In the genomic region with DNA sequence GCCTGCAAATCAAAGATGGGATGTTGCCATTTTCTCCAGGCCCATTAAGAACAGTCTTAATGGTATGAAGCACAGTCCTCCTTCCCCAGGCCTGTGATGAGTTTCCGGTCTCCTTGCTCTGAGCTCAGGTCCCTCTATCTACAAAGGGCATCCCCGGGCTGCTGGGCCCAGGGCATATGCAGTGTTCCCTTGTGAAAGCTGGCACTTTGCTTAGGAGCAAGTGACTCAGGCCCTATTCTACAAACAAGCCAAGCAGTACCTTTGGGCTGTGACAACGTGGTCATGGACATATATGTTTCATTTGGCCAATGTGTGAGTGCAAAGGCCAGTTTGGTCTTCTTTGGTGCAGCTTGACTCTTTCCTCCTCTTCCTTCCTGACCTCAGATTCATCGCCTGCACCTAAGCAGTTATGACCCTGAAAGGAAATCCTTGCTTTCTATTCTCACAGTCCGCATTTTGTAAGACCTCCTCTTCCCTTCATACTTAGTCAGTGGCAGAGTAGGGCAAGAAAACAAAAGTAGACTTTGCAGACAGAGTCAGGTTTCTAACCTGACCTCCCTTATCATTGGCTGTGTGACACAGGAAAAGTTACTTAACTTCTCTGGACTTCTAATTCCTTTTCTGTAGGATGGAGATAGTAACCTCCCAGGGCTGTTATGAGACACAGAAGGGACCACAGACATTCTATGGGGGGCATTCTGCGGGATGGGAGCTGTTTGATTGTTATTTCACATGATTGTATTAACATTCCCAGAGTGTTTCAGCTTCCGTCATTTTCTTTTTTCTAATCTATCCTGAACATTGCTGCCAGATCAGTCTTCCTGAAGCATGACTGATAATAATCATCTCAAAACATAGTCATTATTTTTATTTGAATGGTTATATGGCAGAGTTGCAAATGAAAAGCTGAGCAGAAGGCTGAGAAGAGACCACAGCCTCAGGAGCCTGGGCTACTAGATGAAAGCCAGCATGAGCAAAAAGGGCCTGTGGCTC, we compare ENCODE assay signal across 21 cellular contexts.
A peak's percentile ranks its signal among the peaks of the same experiment; 100 is the strongest.
DNase-seq lines count a peak whose midpoint lies in the region; ATAC-seq and TF ChIP-seq lines count a peak whose summit lies in the region.
"Had no signal": no experiment of that assay in that cellular context is flagged by ENCODE, and none has a peak within 500 bp of the region (broad histone marks: within the 10 kb centered on the region; RNA-seq: fewer than 3 reads in every experiment).

No MANE protein-coding gene starts in this region.

- H3K9me3 ChIP-seq in BLaER1 treated with 17β-estradiol and CSF1 and Interleukin-3, amounts not matched to agents 10 nM and 100 nM (replicated peaks in 1 of 11) = no peaks in the 10 kb centered on the region; a peak in 1 of 22 replicates
- H3K9me3 ChIP-seq in Loucy (ENCODE audit: insufficient read depth, low read depth, low read length) (no peaks in the 10 kb centered on the region), breast epithelium (no peaks in the 10 kb centered on the region)
- H3K9me3 ChIP-seq: SJSA1 had no signal

- peaks cover 22% of the 10 kb centered on the region for H3F3A ChIP-seq in Loucy (ENCODE audit: low read depth)

- H3K36me3 ChIP-seq in BLaER1 treated with 17β-estradiol and CSF1 and Interleukin-3, amounts not matched to agents 10 nM and 100 nM = peaks cover 0 to 70% (median 31%) of the 10 kb centered on the region in 11 experiments; a peak in 14 of 22 replicates
- H3K36me3 ChIP-seq in Loucy (ENCODE audit: insufficient read depth, low read length) = peaks cover 69% of the 10 kb centered on the region
- H3K36me3 ChIP-seq in breast epithelium = no peaks in the 10 kb centered on the region
- H3K36me3 ChIP-seq: SJSA1 had no signal

- TF ChIP-seq CTCF in Loucy (conservative IDR thresholded peaks at IDR 0.05; ENCODE audit: low read length) (no peak), choroid plexus epithelial cell (conservative IDR thresholded peaks at IDR 0.05; ENCODE audit: low read depth, low read length) (no peak), breast epithelium (IDR thresholded peaks at IDR 0.05) (no peak)

- no peak overlapping the region for H2AFZ ChIP-seq in Loucy (ENCODE audit: low read length)

- H3K4me2 ChIP-seq in BLaER1 treated with 17β-estradiol and CSF1 and Interleukin-3, amounts not matched to agents 10 nM and 100 nM = peak overlapping the region; percentile 7 to 95 (median 85); a peak in 21 of 22 replicates
- H3K4me2 ChIP-seq in Loucy (ENCODE audit: low read depth, low read length, poor library complexity, severe bottlenecking) = peak overlapping the region; percentile 39

- H3K4me1 ChIP-seq in BLaER1 treated with 17β-estradiol and CSF1 and Interleukin-3, amounts not matched to agents 10 nM and 100 nM = peaks cover 46 to 68% (median 62%) of the 10 kb centered on the region in 10 experiments
- peaks cover 51% of the 10 kb centered on the region for H3K4me1 ChIP-seq in Loucy (ENCODE audit: insufficient read depth, low read length, poor library complexity, severe bottlenecking)
- H3K4me1 ChIP-seq in breast epithelium = no peaks in the 10 kb centered on the region
- H3K4me1 ChIP-seq: SJSA1 had no signal

- H3K9me2 ChIP-seq in Loucy (replicated peaks; ENCODE audit: low read depth, low read length) = no peaks in the 10 kb centered on the region

- no peak overlapping the region for H3K4me3 ChIP-seq in BLaER1 treated with 17β-estradiol and CSF1 and Interleukin-3, amounts not matched to agents 10 nM and 100 nM
- H3K4me3 ChIP-seq in Loucy (ENCODE audit: low read length, poor library complexity, severe bottlenecking) = no peak overlapping the region
- no peak overlapping the region for H3K4me3 ChIP-seq in choroid plexus epithelial cell (ENCODE audit: low read depth, low read length)
- H3K4me3 ChIP-seq in breast epithelium = no peak overlapping the region
- H3K4me3 ChIP-seq: SJSA1 had no signal

- H4K20me1 ChIP-seq in BLaER1 treated with 17β-estradiol and CSF1 and Interleukin-3, amounts not matched to agents 10 nM and 100 nM = no peaks in the 10 kb centered on the region
- H4K20me1 ChIP-seq in Loucy (ENCODE audit: insufficient read depth, low read length, poor library complexity, severe bottlenecking) = peaks cover 2% of the 10 kb centered on the region

- H3K79me2 ChIP-seq in Loucy (ENCODE audit: insufficient read depth, low read length) = peaks cover 16% of the 10 kb centered on the region; the same call in 1 of the 2 replicates

- no peak for TF ChIP-seq POLR2A in breast epithelium (IDR thresholded peaks at IDR 0.05)

- ATAC-seq in GM18867 (IDR thresholded peaks at IDR 0.05; ENCODE audit: unreplicated experiment) = no peak
- ATAC-seq: HepG2, Right ventricle myocardium inferior had no signal

- intact Hi-C loops in breast epithelium (cut with DNase I; ENCODE audit: low total_unique reads) = no loop called here

- peak overlapping the region in 1 of 11 experiments; percentile 11; a peak in 1 of 22 replicates for H3K9ac ChIP-seq in BLaER1 treated with 17β-estradiol and CSF1 and Interleukin-3, amounts not matched to agents 10 nM and 100 nM
- H3K9ac ChIP-seq in Loucy (ENCODE audit: low read depth, low read length, poor library complexity, severe bottlenecking) = peak overlapping the region; percentile 40

- H3K27me3 ChIP-seq in BLaER1 treated with 17β-estradiol and CSF1 and Interleukin-3, amounts not matched to agents 10 nM and 100 nM = no peaks in the 10 kb centered on the region
- no peaks in the 10 kb centered on the region for H3K27me3 ChIP-seq in Loucy (ENCODE audit: insufficient read depth, low read length, poor library complexity, severe bottlenecking)
- H3K27me3 ChIP-seq in breast epithelium = no peaks in the 10 kb centered on the region
- H3K27me3 ChIP-seq: SJSA1 had no signal

- H3K27ac ChIP-seq in BLaER1 treated with 17β-estradiol and CSF1 and Interleukin-3, amounts not matched to agents 10 nM and 100 nM = peak overlapping the region in 8 of 11 experiments; percentile 10 to 90 (median 80); a peak in 14 of 22 replicates
- no peak overlapping the region for H3K27ac ChIP-seq in breast epithelium
- H3K27ac ChIP-seq: SJSA1 had no signal

- DNase-seq in choroid plexus epithelial cell (ENCODE audit: low read depth) (peak; percentile 17), lung microvascular endothelial cell (ENCODE audit: low read depth in 2 of 2) (peak; percentile 81 to 97), NCI-H2081 (lab: John Stamatoyannopoulos, UW) (no peak), breast epithelium (ENCODE audit: low spot score in 2 of 2) (no peak)
- DNase-seq in activated effector memory CD4-positive, alpha-beta T cell treated with Interleukin-2 at 50 U/mL for 16 hours = no peak
- DNase-seq: CD4-positive, CD25-positive, alpha-beta regulatory T cell; COR-L47; DMS79; H9; KBM-7; NCI-H1105; NCI-H146; NCI-H2029 treated with DMSO at 0.1 percent for 48 hours; NCI-H2171; NCI-H526 had no signal

Comparison
In these comparisons a context has a peak if more than half of its experiments do, and no peak if none do; other contexts are left out.
1. H3K27ac ChIP-seq: peak in BLaER1 treated with 17β-estradiol and CSF1 and Interleukin-3, amounts not matched to agents 10 nM and 100 nM (8 of 11); none in breast epithelium (0 of 2).
2. DNase-seq: peak in choroid plexus epithelial cell (single experiment) and lung microvascular endothelial cell (2 of 2); none in NCI-H2081 (0 of 2), activated effector memory CD4-positive, alpha-beta T cell treated with Interleukin-2 at 50 U/mL for 16 hours (single experiment) and breast epithelium (0 of 2).